Comparison of ENCODE assay signal across 2 cellular contexts in the genomic region with DNA sequence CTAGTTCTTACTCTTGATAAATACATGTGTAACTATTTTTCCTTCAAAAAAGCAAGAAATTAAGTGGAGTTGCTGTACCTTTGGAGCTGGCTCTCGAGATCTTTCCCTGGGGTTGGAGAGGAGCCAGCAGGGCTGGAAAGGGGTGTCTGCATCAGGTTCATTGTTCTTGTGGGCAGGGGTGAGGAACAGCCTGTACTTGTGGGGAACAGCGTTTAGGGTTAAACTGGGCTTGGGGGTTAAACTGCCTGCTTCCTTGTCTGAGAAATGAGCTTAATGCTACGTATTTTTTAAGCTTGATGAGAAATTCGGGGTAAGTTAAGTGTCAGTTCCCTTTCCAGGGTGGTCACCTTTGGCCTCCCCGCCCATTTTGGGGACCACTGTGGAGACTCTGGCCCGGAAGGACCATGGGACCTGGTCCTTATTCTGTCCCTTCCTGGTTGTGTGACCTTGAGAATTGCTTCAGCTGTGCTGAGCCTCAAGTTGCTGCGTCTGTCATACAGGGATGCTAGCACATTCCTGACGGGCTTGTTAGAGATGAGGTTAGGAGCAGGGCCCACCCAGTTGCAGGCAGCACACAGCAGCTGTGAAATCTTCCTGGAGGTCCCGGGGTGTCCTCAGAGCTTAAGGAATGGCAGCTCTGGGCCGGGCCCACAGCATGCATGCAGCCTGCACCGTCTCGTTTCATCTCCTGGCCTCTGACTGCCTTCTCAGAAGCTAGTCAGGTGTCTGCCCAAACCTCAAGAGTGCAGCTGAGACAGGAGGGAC.
TF ChIP-seq lines count a peak whose summit lies in the region.

No MANE protein-coding gene starts in this region.

TF ChIP-seq in WTC11, 78 proteins besides CTCF, POLR2A, EP300 and RAD21:
- TF ChIP-seq, protein P1, sequence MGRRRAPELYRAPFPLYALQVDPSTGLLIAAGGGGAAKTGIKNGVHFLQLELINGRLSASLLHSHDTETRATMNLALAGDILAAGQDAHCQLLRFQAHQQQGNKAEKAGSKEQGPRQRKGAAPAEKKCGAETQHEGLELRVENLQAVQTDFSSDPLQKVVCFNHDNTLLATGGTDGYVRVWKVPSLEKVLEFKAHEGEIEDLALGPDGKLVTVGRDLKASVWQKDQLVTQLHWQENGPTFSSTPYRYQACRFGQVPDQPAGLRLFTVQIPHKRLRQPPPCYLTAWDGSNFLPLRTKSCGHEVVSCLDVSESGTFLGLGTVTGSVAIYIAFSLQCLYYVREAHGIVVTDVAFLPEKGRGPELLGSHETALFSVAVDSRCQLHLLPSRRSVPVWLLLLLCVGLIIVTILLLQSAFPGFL (CRISPR knock-in tag; IDR thresholded peaks at IDR 0.05; ENCODE audit: borderline replicate concordance): no peak
- TF ChIP-seq CREB1 (CRISPR knock-in tag; IDR thresholded peaks at IDR 0.05) (no peak), NFE2L1 (CRISPR knock-in tag; IDR thresholded peaks at IDR 0.05) (no peak)
- TF ChIP-seq, protein P2, sequence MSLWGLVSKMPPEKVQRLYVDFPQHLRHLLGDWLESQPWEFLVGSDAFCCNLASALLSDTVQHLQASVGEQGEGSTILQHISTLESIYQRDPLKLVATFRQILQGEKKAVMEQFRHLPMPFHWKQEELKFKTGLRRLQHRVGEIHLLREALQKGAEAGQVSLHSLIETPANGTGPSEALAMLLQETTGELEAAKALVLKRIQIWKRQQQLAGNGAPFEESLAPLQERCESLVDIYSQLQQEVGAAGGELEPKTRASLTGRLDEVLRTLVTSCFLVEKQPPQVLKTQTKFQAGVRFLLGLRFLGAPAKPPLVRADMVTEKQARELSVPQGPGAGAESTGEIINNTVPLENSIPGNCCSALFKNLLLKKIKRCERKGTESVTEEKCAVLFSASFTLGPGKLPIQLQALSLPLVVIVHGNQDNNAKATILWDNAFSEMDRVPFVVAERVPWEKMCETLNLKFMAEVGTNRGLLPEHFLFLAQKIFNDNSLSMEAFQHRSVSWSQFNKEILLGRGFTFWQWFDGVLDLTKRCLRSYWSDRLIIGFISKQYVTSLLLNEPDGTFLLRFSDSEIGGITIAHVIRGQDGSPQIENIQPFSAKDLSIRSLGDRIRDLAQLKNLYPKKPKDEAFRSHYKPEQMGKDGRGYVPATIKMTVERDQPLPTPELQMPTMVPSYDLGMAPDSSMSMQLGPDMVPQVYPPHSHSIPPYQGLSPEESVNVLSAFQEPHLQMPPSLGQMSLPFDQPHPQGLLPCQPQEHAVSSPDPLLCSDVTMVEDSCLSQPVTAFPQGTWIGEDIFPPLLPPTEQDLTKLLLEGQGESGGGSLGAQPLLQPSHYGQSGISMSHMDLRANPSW (CRISPR knock-in tag; conservative IDR thresholded peaks at IDR 0.05; ENCODE audit: low read depth): no peak
- TF ChIP-seq, protein P3, sequence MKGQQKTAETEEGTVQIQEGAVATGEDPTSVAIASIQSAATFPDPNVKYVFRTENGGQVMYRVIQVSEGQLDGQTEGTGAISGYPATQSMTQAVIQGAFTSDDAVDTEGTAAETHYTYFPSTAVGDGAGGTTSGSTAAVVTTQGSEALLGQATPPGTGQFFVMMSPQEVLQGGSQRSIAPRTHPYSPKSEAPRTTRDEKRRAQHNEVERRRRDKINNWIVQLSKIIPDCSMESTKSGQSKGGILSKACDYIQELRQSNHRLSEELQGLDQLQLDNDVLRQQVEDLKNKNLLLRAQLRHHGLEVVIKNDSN (CRISPR knock-in tag; IDR thresholded peaks at IDR 0.05): no peak

TF ChIP-seq in HepG2, 621 proteins besides CTCF, POLR2A, EP300 and RAD21:
- TF ChIP-seq KDM5A (IDR thresholded peaks at IDR 0.05; ENCODE audit: borderline replicate concordance, low read length): no peak
- TF ChIP-seq POLR2G (IDR thresholded peaks at IDR 0.05; ENCODE audit: low read depth, low read length): 0 out of 2 replicates have a peak, but pooled peaks have one; percentile 29
- TF ChIP-seq AGO2 (optimal IDR thresholded peaks at IDR 0.05; ENCODE audit: low read depth, low read length): peak; percentile 41
- TF ChIP-seq, protein P4, sequence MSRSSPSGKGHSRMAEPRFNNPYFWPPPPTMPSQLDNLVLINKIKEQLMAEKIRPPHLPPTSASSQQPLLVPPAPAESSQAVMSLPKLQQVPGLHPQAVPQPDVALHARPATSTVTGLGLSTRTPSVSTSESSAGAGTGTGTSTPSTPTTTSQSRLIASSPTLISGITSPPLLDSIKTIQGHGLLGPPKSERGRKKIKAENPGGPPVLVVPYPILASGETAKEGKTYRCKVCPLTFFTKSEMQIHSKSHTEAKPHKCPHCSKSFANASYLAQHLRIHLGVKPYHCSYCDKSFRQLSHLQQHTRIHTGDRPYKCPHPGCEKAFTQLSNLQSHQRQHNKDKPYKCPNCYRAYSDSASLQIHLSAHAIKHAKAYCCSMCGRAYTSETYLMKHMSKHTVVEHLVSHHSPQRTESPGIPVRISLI (CRISPR knock-in tag; IDR thresholded peaks at IDR 0.05; ENCODE audit: borderline replicate concordance): no peak
- TF ChIP-seq, protein P5, sequence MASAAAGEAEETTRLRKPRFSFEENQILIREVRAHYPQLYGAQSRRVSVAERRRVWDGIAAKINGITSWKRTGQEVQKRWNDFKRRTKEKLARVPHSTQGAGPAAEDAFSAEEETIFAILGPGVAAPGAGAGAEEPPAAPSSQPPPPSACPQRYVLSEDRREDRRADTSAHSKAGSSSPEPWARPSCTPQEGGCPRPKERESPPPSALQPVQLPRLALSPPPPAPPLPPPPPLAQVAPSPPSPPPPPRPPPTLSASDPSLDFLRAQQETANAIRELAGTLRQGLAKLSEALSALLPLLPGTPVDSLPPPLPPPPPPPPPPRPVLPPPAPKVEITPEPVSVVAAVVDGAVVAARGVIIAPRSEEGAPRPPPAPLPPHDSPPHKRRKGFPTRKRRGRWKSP (CRISPR knock-in tag; IDR thresholded peaks at IDR 0.05): no peak
- TF ChIP-seq, protein P6, sequence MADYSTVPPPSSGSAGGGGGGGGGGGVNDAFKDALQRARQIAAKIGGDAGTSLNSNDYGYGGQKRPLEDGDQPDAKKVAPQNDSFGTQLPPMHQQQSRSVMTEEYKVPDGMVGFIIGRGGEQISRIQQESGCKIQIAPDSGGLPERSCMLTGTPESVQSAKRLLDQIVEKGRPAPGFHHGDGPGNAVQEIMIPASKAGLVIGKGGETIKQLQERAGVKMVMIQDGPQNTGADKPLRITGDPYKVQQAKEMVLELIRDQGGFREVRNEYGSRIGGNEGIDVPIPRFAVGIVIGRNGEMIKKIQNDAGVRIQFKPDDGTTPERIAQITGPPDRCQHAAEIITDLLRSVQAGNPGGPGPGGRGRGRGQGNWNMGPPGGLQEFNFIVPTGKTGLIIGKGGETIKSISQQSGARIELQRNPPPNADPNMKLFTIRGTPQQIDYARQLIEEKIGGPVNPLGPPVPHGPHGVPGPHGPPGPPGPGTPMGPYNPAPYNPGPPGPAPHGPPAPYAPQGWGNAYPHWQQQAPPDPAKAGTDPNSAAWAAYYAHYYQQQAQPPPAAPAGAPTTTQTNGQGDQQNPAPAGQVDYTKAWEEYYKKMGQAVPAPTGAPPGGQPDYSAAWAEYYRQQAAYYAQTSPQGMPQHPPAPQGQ (CRISPR knock-in tag; IDR thresholded peaks at IDR 0.05; ENCODE audit: borderline replicate concordance): no peak
